Comparison of ENCODE assay signal across 30 cellular contexts in the genomic region with DNA sequence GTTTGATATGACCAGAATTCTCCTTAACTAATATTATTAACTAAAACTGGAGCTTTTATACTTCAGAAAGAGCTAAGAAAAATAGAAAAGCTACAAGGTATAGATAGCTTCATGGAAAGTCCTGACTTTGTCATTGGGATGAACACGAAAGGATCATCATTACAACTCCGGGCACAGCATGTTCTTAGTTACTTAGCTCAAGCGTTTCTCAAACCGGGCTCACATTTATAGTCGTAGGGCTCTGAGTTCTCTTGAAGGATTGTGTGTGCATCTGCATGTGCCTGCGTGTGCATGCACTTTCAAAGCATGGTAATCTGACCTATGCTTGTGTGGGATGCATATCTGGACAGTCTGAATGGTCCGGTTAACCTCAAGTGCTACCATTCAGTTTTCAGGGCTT.
"Had no signal": no experiment of that assay in that cellular context is flagged by ENCODE, and none has a peak within 500 bp of the region (broad histone marks: within the 10 kb centered on the region; RNA-seq: fewer than 3 reads in every experiment).

No MANE protein-coding gene starts in this region.

- H3K27ac ChIP-seq: neural progenitor cell, pancreas, prostate gland, right lobe of liver, skin epidermis, spleen, suprapubic skin, testis, tibial artery, transverse colon, upper lobe of right lung, uterus had no signal

- DNase-seq: naive B cell; naive thymus-derived CD8-positive, alpha-beta T cell; nephron progenitor cell; occipital lobe; pancreas; right cardiac atrium; right lobe of liver; spleen; stimulated activated CD4-positive, alpha-beta T cell treated with anti-CD3 and anti-CD28 coated beads, Interleukin-12 subunit alpha, Interleukin-12 subunit beta, amount 100 ng/mL, for 4 hours; stimulated activated CD4-positive, alpha-beta T cell treated with anti-CD3 and anti-CD28 coated beads, Interleukin-1b, Interleukin-23, amount 100 ng/mL, for 48 hours; stimulated activated CD4-positive, alpha-beta T cell treated with anti-CD3 and anti-CD28 coated beads, Interleukin-4, amount 100 ng/mL, for 1 hour; stimulated activated CD4-positive, alpha-beta T cell treated with anti-CD3 and anti-CD28 coated beads, Interleukin-4, amount 100 ng/mL, for 4 hours; stimulated activated CD8-positive, alpha-beta memory T cell treated with anti-CD3 and anti-CD28 coated beads, Interleukin-4, amount 100 ng/mL, for 48 hours; stimulated activated naive CD4-positive, alpha-beta T cell; stimulated activated naive CD8-positive, alpha-beta T cell treated with anti-CD3 and anti-CD28 coated beads, Interleukin-15, amount 100 ng/mL, for 72 hours; stimulated activated naive CD8-positive, alpha-beta T cell treated with anti-CD3 and anti-CD28 coated beads, Interleukin-15, Interleukin-2, amounts not matched to agents 100 U/mL and 50 U/mL, for 24 hours; substantia nigra; testis; tibial artery; transverse colon; upper lobe of right lung; uterus had no signal

- ATAC-seq: naive thymus-derived CD8-positive, alpha-beta T cell; natural killer cell treated with Interleukin-12 subunit alpha and Interleukin-12 subunit beta and Interleukin-15 and Interleukin-18, amount 100 ng/mL, for 72 hours; pancreas; right cardiac atrium; right lobe of liver; stimulated activated memory B cell treated with anti-CD40 and anti-IgM and Interleukin-4, amounts not matched to agents 10 μg/mL and 1 μg/mL and 100 μg/mL, for 72 hours; stimulated activated naive CD8-positive, alpha-beta T cell treated with anti-CD3 and anti-CD28 coated beads, Interleukin-15, amount 100 ng/mL, for 72 hours; stimulated activated naive CD8-positive, alpha-beta T cell treated with anti-CD3 and anti-CD28 coated beads, Interleukin-15, Interleukin-2, amounts not matched to agents 100 U/mL and 50 U/mL, for 24 hours; upper lobe of right lung had no signal

- H3K4me1 ChIP-seq: neural progenitor cell, pancreas, prostate gland, spleen, suprapubic skin, testis, tibial artery, upper lobe of right lung, uterus had no signal

- FAIRE-seq: pancreas had no signal

- H3K9ac ChIP-seq: neural progenitor cell had no signal

- H3K27me3 ChIP-seq: neural progenitor cell, pancreas, right lobe of liver, spleen, suprapubic skin, testis, transverse colon, upper lobe of right lung, uterus had no signal

- H2AFZ ChIP-seq: neural progenitor cell had no signal

- H3K4me3 Mint-ChIP-seq: naive B cell; naive thymus-derived CD8-positive, alpha-beta T cell; natural killer cell treated with Interleukin-12 subunit alpha and Interleukin-12 subunit beta and Interleukin-15 and Interleukin-18, amount 100 ng/mL, for 72 hours; nephron progenitor cell; neural progenitor cell; stimulated activated memory B cell treated with anti-CD40 and anti-IgM and Interleukin-4, amounts not matched to agents 10 μg/mL and 1 μg/mL and 100 μg/mL, for 72 hours; stimulated activated naive CD8-positive, alpha-beta T cell treated with anti-CD3 and anti-CD28 coated beads, Interleukin-15, amount 100 ng/mL, for 72 hours; type B pancreatic cell had no signal

- H3K36me3 Mint-ChIP-seq: naive B cell; naive thymus-derived CD8-positive, alpha-beta T cell; natural killer cell treated with Interleukin-12 subunit alpha and Interleukin-12 subunit beta and Interleukin-15 and Interleukin-18, amount 100 ng/mL, for 72 hours; neural progenitor cell; stimulated activated memory B cell treated with anti-CD40 and anti-IgM and Interleukin-4, amounts not matched to agents 10 μg/mL and 1 μg/mL and 100 μg/mL, for 72 hours; type B pancreatic cell had no signal

- H3K9me3 Mint-ChIP-seq: naive thymus-derived CD8-positive, alpha-beta T cell; natural killer cell treated with Interleukin-12 subunit alpha and Interleukin-12 subunit beta and Interleukin-15 and Interleukin-18, amount 100 ng/mL, for 72 hours; stimulated activated memory B cell treated with anti-CD40 and anti-IgM and Interleukin-4, amounts not matched to agents 10 μg/mL and 1 μg/mL and 100 μg/mL, for 72 hours; stimulated activated naive CD8-positive, alpha-beta T cell treated with anti-CD3 and anti-CD28 coated beads, Interleukin-15, amount 100 ng/mL, for 72 hours; type B pancreatic cell had no signal

- H3K27me3 Mint-ChIP-seq: stimulated activated naive CD8-positive, alpha-beta T cell treated with anti-CD3 and anti-CD28 coated beads, Interleukin-15, amount 100 ng/mL, for 72 hours; type B pancreatic cell had no signal

- H3K4me3 ChIP-seq: neural progenitor cell, pancreas, prostate gland, right lobe of liver, skin epidermis, smooth muscle cell, spleen, suprapubic skin, testis, tibial artery, transverse colon, upper lobe of right lung, uterus had no signal

- H3K27ac Mint-ChIP-seq: naive B cell; natural killer cell treated with Interleukin-12 subunit alpha and Interleukin-12 subunit beta and Interleukin-15 and Interleukin-18, amount 100 ng/mL, for 72 hours; nephron progenitor cell; neural progenitor cell; stimulated activated memory B cell treated with anti-CD40 and anti-IgM and Interleukin-4, amounts not matched to agents 10 μg/mL and 1 μg/mL and 100 μg/mL, for 72 hours; stimulated activated naive CD8-positive, alpha-beta T cell treated with anti-CD3 and anti-CD28 coated beads, Interleukin-15, amount 100 ng/mL, for 72 hours; type B pancreatic cell had no signal

- H3K4me2 ChIP-seq: neural progenitor cell, smooth muscle cell had no signal

- H3K9me3 ChIP-seq: pancreas, prostate gland, right lobe of liver, spleen, suprapubic skin, testis, tibial artery, transverse colon, upper lobe of right lung, uterus had no signal

- H3K4me1 Mint-ChIP-seq: naive B cell; nephron progenitor cell; stimulated activated memory B cell treated with anti-CD40 and anti-IgM and Interleukin-4, amounts not matched to agents 10 μg/mL and 1 μg/mL and 100 μg/mL, for 72 hours had no signal

- H3K36me3 ChIP-seq: neural progenitor cell, pancreas, prostate gland, right lobe of liver, spleen, suprapubic skin, tibial artery, transverse colon, upper lobe of right lung, uterus had no signal
